In the genomic region with DNA sequence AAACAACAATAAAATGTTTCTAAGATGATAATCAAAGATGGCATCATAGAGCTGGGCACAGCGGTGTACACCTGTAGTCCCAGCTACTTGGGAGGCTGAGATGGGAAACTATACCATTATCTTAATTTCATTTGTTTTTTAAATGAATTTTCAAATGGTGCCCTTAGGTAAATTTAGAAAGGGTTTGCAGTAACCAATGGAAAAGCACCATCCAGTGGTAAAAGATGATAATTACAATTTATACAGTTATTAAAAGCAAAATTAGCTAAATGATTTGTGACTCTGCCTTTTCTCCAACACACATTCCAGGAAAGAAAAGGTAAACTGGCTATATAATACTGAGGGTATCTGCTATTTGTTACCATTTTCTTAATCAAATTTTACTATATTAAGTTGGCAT, we compare ENCODE assay signal across 8 cellular contexts. TPM values are rescaled to one million over a fixed set of nuclear protein-coding genes. Genes with fewer than 3 reads are reported as not detected.
A peak's percentile ranks its signal among the peaks of the same experiment; 100 is the strongest.
DNase-seq lines count a peak whose midpoint lies in the region; FAIRE-seq and TF ChIP-seq lines count a peak whose summit lies in the region.

No MANE protein-coding gene starts in this region.

- peaks cover 48% of the 10 kb centered on the region for H3K4me1 Mint-ChIP-seq in activated CD4-positive, alpha-beta memory T cell treated with anti-CD3 and anti-CD28 coated beads, Interleukin-2, amount 10 ng/mL, durations not matched to agents 7 days and 5 days

- no peak overlapping the region for H3K27ac Mint-ChIP-seq in activated CD4-positive, alpha-beta memory T cell treated with anti-CD3 and anti-CD28 coated beads, Interleukin-2, amount 10 ng/mL, durations not matched to agents 7 days and 5 days

- POLR2A ChIA-PET in A673 (lab: Charles Lee; ENCODE audit: low non-redundant PET), result no interaction called here
- POLR2A ChIA-PET in activated CD4-positive, alpha-beta memory T cell treated with anti-CD3 and anti-CD28 coated beads, Interleukin-2, amount 10 ng/mL, durations not matched to agents 7 days and 5 days (lab: Charles Lee), result interaction anchor here (1.8 to 3.3 kb wide), 4 partner anchors 11 to 185 kb away, joined by 5 to 19 read pairs (median 12); partner anchors contain the start of gene ANKRD28

- CTCF ChIA-PET in A673 (lab: Charles Lee), result interaction anchor here (0.6 kb wide), 2 partner anchors 16 to 19 kb away, joined by 4 to 5 read pairs; no protein-coding TSS in a partner anchor
- CTCF ChIA-PET in activated CD4-positive, alpha-beta memory T cell treated with anti-CD3 and anti-CD28 coated beads, Interleukin-2, amount 10 ng/mL, durations not matched to agents 7 days and 5 days (lab: Charles Lee), result interaction anchor here (0.8 to 4.2 kb wide), 14 partner anchors 11 to 612 kb away, joined by 3 to 69 read pairs (median 4); partner anchors contain the start of gene ANKRD28

- DNase-seq in A673 (ENCODE audit: low spot score) (peak; percentile 47), GM12865 (ENCODE audit: low read depth) (peak; percentile 53), kidney epithelial cell (ENCODE audit: low read depth) (no peak), NCI-H526 treated with DMSO at 0.1 percent for 48 hours (lab: John Stamatoyannopoulos, UW) (no peak), GOT3 (lab: John Stamatoyannopoulos, UW) (no peak)
- no peak for DNase-seq in activated CD4-positive, alpha-beta memory T cell treated with anti-CD3 and anti-CD28 coated beads, Interleukin-2, amount 10 ng/mL, durations not matched to agents 7 days and 5 days
- DNase-seq in stimulated activated CD4-positive, alpha-beta T cell treated with anti-CD3 and anti-CD28 coated beads, Interleukin-4, amount 100 ng/mL, for 1 hour, result no peak

- no peaks in the 10 kb centered on the region for H3K4me1 ChIP-seq in A673 (ENCODE audit: insufficient read depth, low read length, poor library complexity, severe bottlenecking)

- H3K4me3 Mint-ChIP-seq in activated CD4-positive, alpha-beta memory T cell treated with anti-CD3 and anti-CD28 coated beads, Interleukin-2, amount 10 ng/mL, durations not matched to agents 7 days and 5 days, result no peak overlapping the region

- no peaks in the 10 kb centered on the region for H3K9me3 Mint-ChIP-seq in activated CD4-positive, alpha-beta memory T cell treated with anti-CD3 and anti-CD28 coated beads, Interleukin-2, amount 10 ng/mL, durations not matched to agents 7 days and 5 days

- H3K36me3 Mint-ChIP-seq in activated CD4-positive, alpha-beta memory T cell treated with anti-CD3 and anti-CD28 coated beads, Interleukin-2, amount 10 ng/mL, durations not matched to agents 7 days and 5 days (ENCODE audit: low read depth), result peaks cover 9% of the 10 kb centered on the region

- no peaks in the 10 kb centered on the region for H3K9me3 ChIP-seq in A673 (ENCODE audit: low read depth, low read length, poor library complexity, severe bottlenecking)

- H3K27me3 ChIP-seq in A673 (replicated peaks; ENCODE audit: insufficient read depth, low read depth, low read length, poor library complexity), result no peaks in the 10 kb centered on the region
- no peaks in the 10 kb centered on the region for H3K27me3 ChIP-seq in kidney epithelial cell (ENCODE audit: control insufficient read depth, insufficient read depth, low read length)

- H3K36me3 ChIP-seq in A673 (ENCODE audit: insufficient read depth, low read length, poor library complexity, severe bottlenecking), result no peaks in the 10 kb centered on the region
- H3K36me3 ChIP-seq in kidney epithelial cell (ENCODE audit: control insufficient read depth, insufficient read depth, low read length), result no peaks in the 10 kb centered on the region

- TF ChIP-seq CTCF in A673 (conservative IDR thresholded peaks at IDR 0.05; ENCODE audit: low read depth, low read length) (peak; percentile 50), GM12865 (IDR thresholded peaks at IDR 0.05; ENCODE audit: insufficient read depth, low read depth, low read length, missing control alignments) (peak; percentile 20), kidney epithelial cell (IDR thresholded peaks at IDR 0.05; ENCODE audit: insufficient read depth, low read length, poor library complexity, severe bottlenecking) (peak; percentile 21)

- H3K4me3 ChIP-seq in A673 (ENCODE audit: low read depth, low read length, poor library complexity, severe bottlenecking) (no peak overlapping the region), GM12865 (ENCODE audit: low read depth, low read length) (no peak overlapping the region), kidney epithelial cell (ENCODE audit: low read depth, low read length) (no peak overlapping the region)

- H3K27ac ChIP-seq in A673 (ENCODE audit: low read depth, low read length, poor library complexity, severe bottlenecking), result no peak overlapping the region

- intact Hi-C loops in A673 (cut with micrococcal nuclease; ENCODE audit: unreplicated experiment), result loop anchor here (1.0 kb wide), 1 partner anchor 182 kb away; no protein-coding TSS in a partner anchor

- no TSS peak for BruUV-seq in A673 (replicated peaks; lab: Mats Ljungman, UMichigan)

- H3K27me3 Mint-ChIP-seq in activated CD4-positive, alpha-beta memory T cell treated with anti-CD3 and anti-CD28 coated beads, Interleukin-2, amount 10 ng/mL, durations not matched to agents 7 days and 5 days, result no peaks in the 10 kb centered on the region

- peak; percentile 41 for FAIRE-seq in TTC549 (lab: Jason Lieb, UNC)

RNA-seq across cellular contexts. Expression of gene ANKRD28, which starts 14.4 kb away (rescaled TPM):
- total RNA-seq in A673 (2021), result 29.9 and 36.9 TPM in 2 replicates
- total RNA-seq in kidney epithelial cell, result 27.4 and 28.4 TPM in 2 replicates
- total RNA-seq in activated CD4-positive, alpha-beta memory T cell treated with anti-CD3 and anti-CD28 coated beads, Interleukin-2, amount 10 ng/mL, durations not matched to agents 7 days and 5 days, result 10 to 100 TPM; 56.5 to 56.6 TPM

Comparison
In these comparisons a context has a peak if more than half of its experiments do, and no peak if none do; other contexts are left out.
1. DNase-seq: peak in A673 (single experiment) and GM12865 (single experiment); none in kidney epithelial cell (single experiment), activated CD4-positive, alpha-beta memory T cell treated with anti-CD3 and anti-CD28 coated beads, Interleukin-2, amount 10 ng/mL, durations not matched to agents 7 days and 5 days (single experiment), NCI-H526 treated with DMSO at 0.1 percent for 48 hours (single experiment), GOT3 (single experiment) and stimulated activated CD4-positive, alpha-beta T cell treated with anti-CD3 and anti-CD28 coated beads, Interleukin-4, amount 100 ng/mL, for 1 hour (single experiment).
2. Peak in every context shown above with its lines, with median percentiles within 50 percentile points of each other: CTCF ChIP-seq.